Comparison of ENCODE assay signal across 12 cellular contexts in the genomic region with DNA sequence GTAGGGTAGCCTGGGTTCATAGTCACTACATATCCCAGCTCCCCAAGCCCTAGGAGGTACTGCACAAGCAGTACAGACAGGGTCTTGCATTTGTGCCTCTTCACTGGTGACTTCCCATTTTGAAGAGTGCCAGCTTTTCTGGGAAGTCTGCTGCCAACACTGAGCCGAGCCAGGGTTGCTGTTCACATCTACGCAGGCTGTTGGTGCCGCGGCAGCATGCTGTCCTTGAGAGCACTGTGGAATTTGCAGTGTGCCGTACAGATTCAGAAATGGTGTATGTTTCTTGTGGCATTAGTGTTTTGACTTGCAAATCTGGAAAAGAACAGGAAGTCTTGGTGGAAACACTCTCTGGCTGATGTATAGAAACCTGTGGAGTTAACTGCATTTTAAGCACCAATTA.
DNase-seq lines count a peak whose midpoint lies in the region; ATAC-seq and TF ChIP-seq lines count a peak whose summit lies in the region.
"Had no signal": no experiment of that assay in that cellular context is flagged by ENCODE, and none has a peak within 500 bp of the region (broad histone marks: within the 10 kb centered on the region; RNA-seq: fewer than 3 reads in every experiment).

No MANE protein-coding gene starts in this region.

- DNase-seq in NCI-H446 treated with DMSO at 0.1 percent for 48 hours (lab: John Stamatoyannopoulos, UW) = peak; percentile 53
- DNase-seq in globus pallidus (ENCODE audit: low spot score) = peak; percentile 61
- DNase-seq in putamen (ENCODE audit: low spot score) = peak; percentile 40
- no peak for DNase-seq in GM19240 (ENCODE audit: insufficient read length, low spot score)
- no peak for DNase-seq in NCI-H1092 treated with DMSO at 0.1 percent for 48 hours (lab: John Stamatoyannopoulos, UW)
- DNase-seq in SW 1271 (lab: John Stamatoyannopoulos, UW) = no peak
- DNase-seq: activated CD8-positive, alpha-beta memory T cell treated with anti-CD3 and anti-CD28 coated beads for 24 hours; dermis blood vessel endothelial cell; spleen had no signal

- TF ChIP-seq POLR2A in GM18951 (IDR thresholded peaks at IDR 0.05; ENCODE audit: extremely low read depth, insufficient read depth, insufficient read length) = peak; percentile 48

- in situ Hi-C loops in GM18951 (cut with MboI; ENCODE audit: low sequenced_read_pairs, unreplicated experiment) = no loop called here

- ATAC-seq in GM21528 (IDR thresholded peaks at IDR 0.05; ENCODE audit: low FRiP score, unreplicated experiment) = no peak
- ATAC-seq: Panc1 had no signal

Comparison
In these comparisons a context has a peak if more than half of its experiments do, and no peak if none do; other contexts are left out.
1. DNase-seq: peak in NCI-H446 treated with DMSO at 0.1 percent for 48 hours (single experiment), globus pallidus (single experiment) and putamen (single experiment); none in GM19240 (single experiment), NCI-H1092 treated with DMSO at 0.1 percent for 48 hours (single experiment) and SW 1271 (0 of 2).